In the genomic region with DNA sequence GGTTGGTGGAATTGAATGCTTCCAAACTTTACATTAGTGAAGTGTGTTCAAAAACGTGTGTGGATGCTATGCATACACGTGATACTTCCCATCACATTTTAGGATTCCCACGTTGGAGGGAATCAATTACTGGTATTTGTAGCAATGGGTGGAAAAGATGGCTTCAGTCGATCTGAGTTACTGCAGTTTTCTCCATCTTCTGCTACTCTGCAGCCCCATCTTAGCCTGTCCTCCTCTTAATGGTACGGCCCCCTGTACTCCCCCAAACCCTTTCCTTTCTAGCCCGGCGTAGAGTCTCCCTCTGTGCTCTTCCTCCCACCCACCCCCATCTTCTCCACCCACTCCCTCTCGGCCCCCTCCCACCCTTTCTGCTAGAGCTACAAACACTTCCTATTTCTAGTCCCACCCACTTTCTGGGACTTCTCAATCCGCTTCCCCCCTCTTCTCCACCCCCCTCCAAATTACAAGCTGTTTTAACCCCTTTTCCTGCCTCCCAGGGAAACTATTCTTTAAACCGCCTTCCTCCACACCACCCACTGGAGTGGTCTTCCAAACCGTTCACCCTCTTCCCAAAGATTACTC, we compare ENCODE assay signal across 8 cellular contexts. TPM values are rescaled to one million over a fixed set of nuclear protein-coding genes. Genes with fewer than 3 reads are reported as not detected.
DNase-seq lines count a peak whose midpoint lies in the region; ATAC-seq and TF ChIP-seq lines count a peak whose summit lies in the region.

No MANE protein-coding gene starts in this region.

- H3K9ac ChIP-seq in OCI-LY3 (ENCODE audit: low read length): peak overlapping the region; percentile 97

- ATAC-seq in left colon (peak; percentile 12), HG02973 (IDR thresholded peaks at IDR 0.05; ENCODE audit: unreplicated experiment) (no peak), HG02840 (IDR thresholded peaks at IDR 0.05; ENCODE audit: low FRiP score, unreplicated experiment) (no peak)

- H3K4me1 ChIP-seq in OCI-LY3 (ENCODE audit: low read length) (peaks cover 18% of the 10 kb centered on the region), breast epithelium (peaks cover 5 to 8% of the 10 kb centered on the region in 2 donors), suprapubic skin (peaks cover 42% of the 10 kb centered on the region)

- peaks cover 28% of the 10 kb centered on the region for H4K20me1 ChIP-seq in OCI-LY3 (ENCODE audit: insufficient read depth, low read length)

- no peaks in the 10 kb centered on the region for H3K27me3 ChIP-seq in OCI-LY3 (ENCODE audit: low read depth, low read length)
- H3K27me3 ChIP-seq in breast epithelium: no peaks in the 10 kb centered on the region
- no peaks in the 10 kb centered on the region for H3K27me3 ChIP-seq in suprapubic skin

- H3K4me3 ChIP-seq in OCI-LY3 (ENCODE audit: low read length) (peak overlapping the region; percentile 94), breast epithelium (peak overlapping the region; percentile 91 to 94 (median 94)), suprapubic skin (peak overlapping the region; percentile 85)

- TF ChIP-seq POLR2A in breast epithelium (IDR thresholded peaks at IDR 0.05) (no peak), suprapubic skin (IDR thresholded peaks at IDR 0.05) (no peak)

- H3K27ac ChIP-seq in OCI-LY3 (ENCODE audit: low read length) (peak overlapping the region; percentile 78), breast epithelium (peak overlapping the region; percentile 94 to 98), suprapubic skin (peak overlapping the region; percentile 94)

- no peak for TF ChIP-seq CTCF in OCI-LY3 (IDR thresholded peaks at IDR 0.05; ENCODE audit: low read depth, low read length)
- no peak for TF ChIP-seq CTCF in breast epithelium (IDR thresholded peaks at IDR 0.05)
- TF ChIP-seq CTCF in suprapubic skin (IDR thresholded peaks at IDR 0.05): no peak

- DNase-seq in activated naive CD4-positive, alpha-beta T cell treated with Interleukin-2 at 50 U/mL for 16 hours: peak; percentile 8
- DNase-seq in activated naive CD4-positive, alpha-beta T cell treated with anti-CD3 and anti-CD28 coated beads, Interleukin-2, amount 50 U/mL, for 16 hours: no peak
- DNase-seq in breast epithelium (ENCODE audit: low spot score in 2 of 2): no peak
- peak in 1 of 2 donors; percentile 22 for DNase-seq in left colon
- peak in 1 of 2 donors; percentile 52 for DNase-seq in suprapubic skin (ENCODE audit: low spot score in 2 of 2)

- H3K9me3 ChIP-seq in OCI-LY3 (ENCODE audit: insufficient read depth, low read length): no peaks in the 10 kb centered on the region
- H3K9me3 ChIP-seq in breast epithelium: no peaks in the 10 kb centered on the region
- no peaks in the 10 kb centered on the region for H3K9me3 ChIP-seq in suprapubic skin

- no peak for TF ChIP-seq EP300 in suprapubic skin (IDR thresholded peaks at IDR 0.05)

- H3K4me2 ChIP-seq in OCI-LY3 (ENCODE audit: low read length): peak overlapping the region; percentile 71

- no peak overlapping the region for H2AFZ ChIP-seq in OCI-LY3 (ENCODE audit: low read depth, low read length)

- intact Hi-C loops in breast epithelium (cut with DNase I; ENCODE audit: low total_unique reads) (no loop called here), left colon (cut with DNase I, micrococcal nuclease) (no loop called here)

- WGBS in suprapubic skin: 1% methylated on average over 11 of the region's 11 CpGs

- H3K79me2 ChIP-seq in OCI-LY3 (ENCODE audit: low read length): peaks cover 94% of the 10 kb centered on the region

- H3K36me3 ChIP-seq in OCI-LY3 (replicated peaks; ENCODE audit: low read depth, low read length) (peaks cover 25% of the 10 kb centered on the region), breast epithelium (no peaks in the 10 kb centered on the region), suprapubic skin (peaks cover 5% of the 10 kb centered on the region)

RNA-seq across cellular contexts. Expression of gene CHTF8, which starts 1.1 kb away (rescaled TPM):
- 10 to 100 TPM; 54.1 to 85.8 (median 71.2) TPM for total RNA-seq in breast epithelium
- total RNA-seq in left colon: 10 to 100 TPM; 84.4 to 90.3 TPM
- 100 to 1,000 TPM in 1 of 4 donors, 10 to 100 TPM in 3; 76.9 to 128 (median 90.0) TPM for total RNA-seq in suprapubic skin

RNA-seq across cellular contexts. Expression of gene UTP4, which starts 1.2 kb away (rescaled TPM):
- total RNA-seq in breast epithelium: 10 to 100 TPM; 24.6 to 34.1 (median 33.9) TPM
- 10 to 100 TPM; 20.8 to 22.9 TPM for total RNA-seq in left colon
- 10 to 100 TPM; 25.1 to 41.7 (median 34.8) TPM for total RNA-seq in suprapubic skin

RNA-seq across cellular contexts. Expression of gene HAS3, which starts 25.8 kb away (rescaled TPM):
- 10 to 100 TPM in 1 of 3 donors, 1 to 10 TPM in 1, under 1 TPM in 1; 0.96 to 10.5 (median 2.5) TPM for total RNA-seq in breast epithelium
- 10 to 100 TPM in 1 of 2 donors, 1 to 10 TPM in 1; 2.8 to 21.1 TPM for total RNA-seq in left colon
- total RNA-seq in suprapubic skin: 10 to 100 TPM in 1 of 4 donors, 1 to 10 TPM in 3; 4.4 to 11.3 (median 7.1) TPM

RNA-seq across cellular contexts. Expression of gene SNTB2, which starts 55.7 kb away (rescaled TPM):
- 10 to 100 TPM; 29.8 to 78.1 (median 36.6) TPM for total RNA-seq in breast epithelium
- total RNA-seq in left colon: 10 to 100 TPM; 32.0 to 33.8 TPM
- total RNA-seq in suprapubic skin: 10 to 100 TPM; 35.8 to 81.6 (median 57.8) TPM
